Comparison of ENCODE assay signal across 8 cellular contexts in genomic region chr11:506238-506949, GRCh38. TPM values are rescaled to one million over a fixed set of nuclear protein-coding genes. Genes with fewer than 3 reads are reported as not detected.
A peak's percentile ranks its signal among the peaks of the same experiment; 100 is the strongest.
DNase-seq lines count a peak whose midpoint lies in the region; ATAC-seq and TF ChIP-seq lines count a peak whose summit lies in the region.

No MANE protein-coding gene starts in this region.

- no peaks in the 10 kb centered on the region for H3K36me3 Mint-ChIP-seq in natural killer cell treated with Interleukin-12 subunit alpha and Interleukin-12 subunit beta and Interleukin-15 and Interleukin-18, amount 100 ng/mL, for 72 hours

- peak; percentile 97 for DNase-seq in EH (ENCODE audit: low read depth)
- peak; percentile 76 for DNase-seq in GOT3 (lab: John Stamatoyannopoulos, UW)
- DNase-seq in LNCaP clone FGC (ENCODE audit: low read depth) = peak; percentile 89
- DNase-seq in RPMI8226 = peak; percentile 94
- DNase-seq in activated T-helper 9 cell treated with anti-CD3 and anti-CD28 coated beads, Interleukin-2, amount 50 U/mL, for 16 hours (ENCODE audit: low read depth) = peak; percentile 95
- DNase-seq in fibroblast of the aortic adventitia (ENCODE audit: low read depth) = peak; percentile 98
- peak; percentile 99 for DNase-seq in natural killer cell treated with Interleukin-12 subunit alpha and Interleukin-12 subunit beta and Interleukin-15 and Interleukin-18, amount 100 ng/mL, for 72 hours (ENCODE audit: low spot score)
- DNase-seq in stimulated activated naive CD4-positive, alpha-beta T cell treated with Interleukin-2 at 50 U/mL for 16 hours (lab: John Stamatoyannopoulos, UW) = peak; percentile 95

- H3K27me3 Mint-ChIP-seq in natural killer cell treated with Interleukin-12 subunit alpha and Interleukin-12 subunit beta and Interleukin-15 and Interleukin-18, amount 100 ng/mL, for 72 hours = no peaks in the 10 kb centered on the region

- TF ChIP-seq CTCF in LNCaP clone FGC (IDR thresholded peaks at IDR 0.05; ENCODE audit: control insufficient read depth, extremely low read depth, insufficient read depth) (no peak), fibroblast of the aortic adventitia (IDR thresholded peaks at IDR 0.05; ENCODE audit: insufficient read depth, low read length) (no peak)

- no peaks in the 10 kb centered on the region for H3K9me3 Mint-ChIP-seq in natural killer cell treated with Interleukin-12 subunit alpha and Interleukin-12 subunit beta and Interleukin-15 and Interleukin-18, amount 100 ng/mL, for 72 hours

- H3K4me1 Mint-ChIP-seq in natural killer cell treated with Interleukin-12 subunit alpha and Interleukin-12 subunit beta and Interleukin-15 and Interleukin-18, amount 100 ng/mL, for 72 hours (ENCODE audit: low read depth in 2 of 2) = peaks cover 10 to 11% of the 10 kb centered on the region in 2 donors

- peak overlapping the region; percentile 98 to 99 for H3K27ac Mint-ChIP-seq in natural killer cell treated with Interleukin-12 subunit alpha and Interleukin-12 subunit beta and Interleukin-15 and Interleukin-18, amount 100 ng/mL, for 72 hours

- peak overlapping the region; percentile 82 for H3K4me3 ChIP-seq in LNCaP clone FGC (ENCODE audit: low read depth, low read length)
- peak overlapping the region; percentile 95 for H3K4me3 ChIP-seq in fibroblast of the aortic adventitia (ENCODE audit: low read depth, low read length)

- peak; percentile 89 to 91 for ATAC-seq in natural killer cell treated with Interleukin-12 subunit alpha and Interleukin-12 subunit beta and Interleukin-15 and Interleukin-18, amount 100 ng/mL, for 72 hours

- peak overlapping the region; percentile 93 for H3K4me3 Mint-ChIP-seq in natural killer cell treated with Interleukin-12 subunit alpha and Interleukin-12 subunit beta and Interleukin-15 and Interleukin-18, amount 100 ng/mL, for 72 hours

RNA-seq across cellular contexts. Expression of gene RNH1, which starts 0.6 kb away (rescaled TPM):
- total RNA-seq in fibroblast of the aortic adventitia (ENCODE audit: low replicate concordance) = 388 and 436 TPM in 2 replicates
- total RNA-seq in natural killer cell treated with Interleukin-12 subunit alpha and Interleukin-12 subunit beta and Interleukin-15 and Interleukin-18, amount 100 ng/mL, for 72 hours = 100 to 1,000 TPM in 1 of 2 donors, 10 to 100 TPM in 1; 89.2 to 113 TPM

RNA-seq across cellular contexts. Expression of gene HRAS, which starts 29.0 kb away (rescaled TPM):
- 34.6 and 44.4 TPM in 2 replicates for total RNA-seq in fibroblast of the aortic adventitia (ENCODE audit: low replicate concordance)
- 10 to 100 TPM; 33.6 to 83.5 TPM for total RNA-seq in natural killer cell treated with Interleukin-12 subunit alpha and Interleukin-12 subunit beta and Interleukin-15 and Interleukin-18, amount 100 ng/mL, for 72 hours

RNA-seq across cellular contexts. Expression of gene LRRC56, which starts 30.9 kb away (rescaled TPM):
- 0.45 and 1.2 TPM in 2 replicates for total RNA-seq in fibroblast of the aortic adventitia (ENCODE audit: low replicate concordance)
- 1 to 10 TPM in 1 of 2 donors, under 1 TPM in 1; 0.98 to 1.8 TPM for total RNA-seq in natural killer cell treated with Interleukin-12 subunit alpha and Interleukin-12 subunit beta and Interleukin-15 and Interleukin-18, amount 100 ng/mL, for 72 hours

RNA-seq across cellular contexts. Expression of gene LMNTD2, which starts 54.1 kb away (rescaled TPM):
- total RNA-seq in fibroblast of the aortic adventitia (ENCODE audit: low replicate concordance) = 0.36 TPM in 1 of 2 replicates, not detected in the other
- 1 to 10 TPM; 1.1 to 2.1 TPM for total RNA-seq in natural killer cell treated with Interleukin-12 subunit alpha and Interleukin-12 subunit beta and Interleukin-15 and Interleukin-18, amount 100 ng/mL, for 72 hours

RNA-seq across cellular contexts. Expression of gene RASSF7, which starts 54.4 kb away (rescaled TPM):
- total RNA-seq in fibroblast of the aortic adventitia (ENCODE audit: low replicate concordance) = 1.6 and 2.5 TPM in 2 replicates
- 10 to 100 TPM; 13.3 to 22.9 TPM for total RNA-seq in natural killer cell treated with Interleukin-12 subunit alpha and Interleukin-12 subunit beta and Interleukin-15 and Interleukin-18, amount 100 ng/mL, for 72 hours

Comparison
In these comparisons a context has a peak if more than half of its experiments do, and no peak if none do; other contexts are left out.
1. Peak in every context shown above with its lines: DNase-seq, ATAC-seq and H3K4me3 ChIP-seq.